In genomic region chr19:51552996-51553725, GRCh38 we compare ENCODE assay signal across 1 cellular context.
TF ChIP-seq lines count a peak whose summit lies in the region.

No MANE protein-coding gene starts in this region.

TF ChIP-seq in HepG2, 621 proteins besides CTCF, POLR2A, EP300 and RAD21 (continued from another document and continues in another):
- TF ChIP-seq, protein P1, sequence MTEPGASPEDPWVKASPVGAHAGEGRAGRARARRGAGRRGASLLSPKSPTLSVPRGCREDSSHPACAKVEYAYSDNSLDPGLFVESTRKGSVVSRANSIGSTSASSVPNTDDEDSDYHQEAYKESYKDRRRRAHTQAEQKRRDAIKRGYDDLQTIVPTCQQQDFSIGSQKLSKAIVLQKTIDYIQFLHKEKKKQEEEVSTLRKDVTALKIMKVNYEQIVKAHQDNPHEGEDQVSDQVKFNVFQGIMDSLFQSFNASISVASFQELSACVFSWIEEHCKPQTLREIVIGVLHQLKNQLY (CRISPR knock-in tag; IDR thresholded peaks at IDR 0.05), result peak; percentile 42; the same call in 1 of the 2 replicates
- TF ChIP-seq KLF6 (CRISPR knock-in tag; IDR thresholded peaks at IDR 0.05) (peak; percentile 88), FOSL2 (CRISPR knock-in tag; IDR thresholded peaks at IDR 0.05) (peak; percentile 40; the same call in 1 of the 2 replicates), TP53 (CRISPR knock-in tag; conservative IDR thresholded peaks at IDR 0.05) (peak; percentile 62; the same call in 1 of the 2 replicates), ZBTB25 (CRISPR knock-in tag; IDR thresholded peaks at IDR 0.05) (peak; percentile 70; the same call in 1 of the 2 replicates), ZNF644 (CRISPR knock-in tag; IDR thresholded peaks at IDR 0.05; ENCODE audit: low read depth) (peak; percentile 57; the same call in 1 of the 2 replicates), ZNF839 (CRISPR knock-in tag; IDR thresholded peaks at IDR 0.05; ENCODE audit: borderline replicate concordance) (no peak), HMG20B (CRISPR knock-in tag; conservative IDR thresholded peaks at IDR 0.05) (peak; percentile 45; the same call in 1 of the 2 replicates), YEATS2 (CRISPR knock-in tag; IDR thresholded peaks at IDR 0.05; ENCODE audit: borderline replicate concordance) (peak; percentile 55; the same call in 1 of the 2 replicates), ZBTB49 (CRISPR knock-in tag; IDR thresholded peaks at IDR 0.05; ENCODE audit: borderline replicate concordance) (peak; percentile 94; the same call in 1 of the 2 replicates), ZNF7 (CRISPR knock-in tag; IDR thresholded peaks at IDR 0.05) (peak; percentile 56; the same call in 1 of the 2 replicates), FOXM1 (CRISPR knock-in tag; IDR thresholded peaks at IDR 0.05) (peak; percentile 78; the same call in 1 of the 2 replicates), SP140L (CRISPR knock-in tag; IDR thresholded peaks at IDR 0.05; ENCODE audit: borderline replicate concordance) (0 out of 2 replicates have a peak, but pooled peaks have one; percentile 47), DBP (CRISPR knock-in tag; IDR thresholded peaks at IDR 0.05; ENCODE audit: not compliant biosample characterization) (peak; percentile 92), FOSL1 (CRISPR knock-in tag; IDR thresholded peaks at IDR 0.05; ENCODE audit: borderline replicate concordance) (peak; percentile 52; the same call in 1 of the 2 replicates), TSC22D2 (CRISPR knock-in tag; IDR thresholded peaks at IDR 0.05; ENCODE audit: borderline replicate concordance) (peak; percentile 91), HOXD1 (CRISPR knock-in tag; IDR thresholded peaks at IDR 0.05) (0 out of 2 replicates have a peak, but pooled peaks have one; percentile 60), ZSCAN9 (CRISPR knock-in tag; IDR thresholded peaks at IDR 0.05; ENCODE audit: borderline replicate concordance) (peak; percentile 97), BCLAF1 (IDR thresholded peaks at IDR 0.05) (no peak), ZNF296 (CRISPR knock-in tag; conservative IDR thresholded peaks at IDR 0.05) (0 out of 2 replicates have a peak, but pooled peaks have one; percentile 59), ZFP36L2 (CRISPR knock-in tag; IDR thresholded peaks at IDR 0.05) (peak; percentile 91; the same call in 1 of the 2 replicates)
- TF ChIP-seq, protein P2, sequence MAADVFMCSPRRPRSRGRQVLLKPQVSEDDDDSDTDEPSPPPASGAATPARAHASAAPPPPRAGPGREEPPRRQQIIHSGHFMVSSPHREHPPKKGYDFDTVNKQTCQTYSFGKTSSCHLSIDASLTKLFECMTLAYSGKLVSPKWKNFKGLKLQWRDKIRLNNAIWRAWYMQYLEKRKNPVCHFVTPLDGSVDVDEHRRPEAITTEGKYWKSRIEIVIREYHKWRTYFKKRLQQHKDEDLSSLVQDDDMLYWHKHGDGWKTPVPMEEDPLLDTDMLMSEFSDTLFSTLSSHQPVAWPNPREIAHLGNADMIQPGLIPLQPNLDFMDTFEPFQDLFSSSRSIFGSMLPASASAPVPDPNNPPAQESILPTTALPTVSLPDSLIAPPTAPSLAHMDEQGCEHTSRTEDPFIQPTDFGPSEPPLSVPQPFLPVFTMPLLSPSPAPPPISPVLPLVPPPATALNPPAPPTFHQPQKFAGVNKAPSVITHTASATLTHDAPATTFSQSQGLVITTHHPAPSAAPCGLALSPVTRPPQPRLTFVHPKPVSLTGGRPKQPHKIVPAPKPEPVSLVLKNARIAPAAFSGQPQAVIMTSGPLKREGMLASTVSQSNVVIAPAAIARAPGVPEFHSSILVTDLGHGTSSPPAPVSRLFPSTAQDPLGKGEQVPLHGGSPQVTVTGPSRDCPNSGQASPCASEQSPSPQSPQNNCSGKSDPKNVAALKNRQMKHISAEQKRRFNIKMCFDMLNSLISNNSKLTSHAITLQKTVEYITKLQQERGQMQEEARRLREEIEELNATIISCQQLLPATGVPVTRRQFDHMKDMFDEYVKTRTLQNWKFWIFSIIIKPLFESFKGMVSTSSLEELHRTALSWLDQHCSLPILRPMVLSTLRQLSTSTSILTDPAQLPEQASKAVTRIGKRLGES (CRISPR knock-in tag; IDR thresholded peaks at IDR 0.05; ENCODE audit: borderline replicate concordance), result peak; percentile 86
- TF ChIP-seq, protein P3, sequence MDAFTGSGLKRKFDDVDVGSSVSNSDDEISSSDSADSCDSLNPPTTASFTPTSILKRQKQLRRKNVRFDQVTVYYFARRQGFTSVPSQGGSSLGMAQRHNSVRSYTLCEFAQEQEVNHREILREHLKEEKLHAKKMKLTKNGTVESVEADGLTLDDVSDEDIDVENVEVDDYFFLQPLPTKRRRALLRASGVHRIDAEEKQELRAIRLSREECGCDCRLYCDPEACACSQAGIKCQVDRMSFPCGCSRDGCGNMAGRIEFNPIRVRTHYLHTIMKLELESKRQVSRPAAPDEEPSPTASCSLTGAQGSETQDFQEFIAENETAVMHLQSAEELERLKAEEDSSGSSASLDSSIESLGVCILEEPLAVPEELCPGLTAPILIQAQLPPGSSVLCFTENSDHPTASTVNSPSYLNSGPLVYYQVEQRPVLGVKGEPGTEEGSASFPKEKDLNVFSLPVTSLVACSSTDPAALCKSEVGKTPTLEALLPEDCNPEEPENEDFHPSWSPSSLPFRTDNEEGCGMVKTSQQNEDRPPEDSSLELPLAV (CRISPR knock-in tag; conservative IDR thresholded peaks at IDR 0.05; ENCODE audit: low read depth), result 0 out of 2 replicates have a peak, but pooled peaks have one; percentile 51
- TF ChIP-seq, protein P4, sequence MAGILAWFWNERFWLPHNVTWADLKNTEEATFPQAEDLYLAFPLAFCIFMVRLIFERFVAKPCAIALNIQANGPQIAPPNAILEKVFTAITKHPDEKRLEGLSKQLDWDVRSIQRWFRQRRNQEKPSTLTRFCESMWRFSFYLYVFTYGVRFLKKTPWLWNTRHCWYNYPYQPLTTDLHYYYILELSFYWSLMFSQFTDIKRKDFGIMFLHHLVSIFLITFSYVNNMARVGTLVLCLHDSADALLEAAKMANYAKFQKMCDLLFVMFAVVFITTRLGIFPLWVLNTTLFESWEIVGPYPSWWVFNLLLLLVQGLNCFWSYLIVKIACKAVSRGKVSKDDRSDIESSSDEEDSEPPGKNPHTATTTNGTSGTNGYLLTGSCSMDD (CRISPR knock-in tag; IDR thresholded peaks at IDR 0.05), result 0 out of 2 replicates have a peak, but pooled peaks have one; percentile 68
- TF ChIP-seq, protein P5, sequence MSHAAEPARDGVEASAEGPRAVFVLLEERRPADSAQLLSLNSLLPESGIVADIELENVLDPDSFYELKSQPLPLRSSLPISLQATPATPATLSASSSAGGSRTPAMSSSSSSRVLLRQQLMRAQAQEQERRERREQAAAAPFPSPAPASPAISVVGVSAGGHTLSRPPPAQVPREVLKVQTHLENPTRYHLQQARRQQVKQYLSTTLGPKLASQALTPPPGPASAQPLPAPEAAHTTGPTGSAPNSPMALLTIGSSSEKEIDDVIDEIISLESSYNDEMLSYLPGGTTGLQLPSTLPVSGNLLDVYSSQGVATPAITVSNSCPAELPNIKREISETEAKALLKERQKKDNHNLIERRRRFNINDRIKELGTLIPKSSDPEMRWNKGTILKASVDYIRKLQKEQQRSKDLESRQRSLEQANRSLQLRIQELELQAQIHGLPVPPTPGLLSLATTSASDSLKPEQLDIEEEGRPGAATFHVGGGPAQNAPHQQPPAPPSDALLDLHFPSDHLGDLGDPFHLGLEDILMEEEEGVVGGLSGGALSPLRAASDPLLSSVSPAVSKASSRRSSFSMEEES (CRISPR knock-in tag; IDR thresholded peaks at IDR 0.05), result peak; percentile 63
- TF ChIP-seq, protein P6, sequence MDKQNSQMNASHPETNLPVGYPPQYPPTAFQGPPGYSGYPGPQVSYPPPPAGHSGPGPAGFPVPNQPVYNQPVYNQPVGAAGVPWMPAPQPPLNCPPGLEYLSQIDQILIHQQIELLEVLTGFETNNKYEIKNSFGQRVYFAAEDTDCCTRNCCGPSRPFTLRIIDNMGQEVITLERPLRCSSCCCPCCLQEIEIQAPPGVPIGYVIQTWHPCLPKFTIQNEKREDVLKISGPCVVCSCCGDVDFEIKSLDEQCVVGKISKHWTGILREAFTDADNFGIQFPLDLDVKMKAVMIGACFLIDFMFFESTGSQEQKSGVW (CRISPR knock-in tag; IDR thresholded peaks at IDR 0.05; ENCODE audit: borderline replicate concordance), result peak; percentile 79; the same call in 1 of the 2 replicates
- TF ChIP-seq, protein P7, sequence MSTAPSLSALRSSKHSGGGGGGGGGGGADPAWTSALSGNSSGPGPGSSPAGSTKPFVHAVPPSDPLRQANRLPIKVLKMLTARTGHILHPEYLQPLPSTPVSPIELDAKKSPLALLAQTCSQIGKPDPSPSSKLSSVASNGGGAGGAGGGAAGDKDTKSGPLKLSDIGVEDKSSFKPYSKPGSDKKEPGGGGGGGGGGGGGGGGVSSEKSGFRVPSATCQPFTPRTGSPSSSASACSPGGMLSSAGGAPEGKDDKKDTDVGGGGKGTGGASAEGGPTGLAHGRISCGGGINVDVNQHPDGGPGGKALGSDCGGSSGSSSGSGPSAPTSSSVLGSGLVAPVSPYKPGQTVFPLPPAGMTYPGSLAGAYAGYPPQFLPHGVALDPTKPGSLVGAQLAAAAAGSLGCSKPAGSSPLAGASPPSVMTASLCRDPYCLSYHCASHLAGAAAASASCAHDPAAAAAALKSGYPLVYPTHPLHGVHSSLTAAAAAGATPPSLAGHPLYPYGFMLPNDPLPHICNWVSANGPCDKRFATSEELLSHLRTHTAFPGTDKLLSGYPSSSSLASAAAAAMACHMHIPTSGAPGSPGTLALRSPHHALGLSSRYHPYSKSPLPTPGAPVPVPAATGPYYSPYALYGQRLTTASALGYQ (CRISPR knock-in tag; IDR thresholded peaks at IDR 0.05), result peak; percentile 38; the same call in 1 of the 2 replicates
- TF ChIP-seq, protein P8, sequence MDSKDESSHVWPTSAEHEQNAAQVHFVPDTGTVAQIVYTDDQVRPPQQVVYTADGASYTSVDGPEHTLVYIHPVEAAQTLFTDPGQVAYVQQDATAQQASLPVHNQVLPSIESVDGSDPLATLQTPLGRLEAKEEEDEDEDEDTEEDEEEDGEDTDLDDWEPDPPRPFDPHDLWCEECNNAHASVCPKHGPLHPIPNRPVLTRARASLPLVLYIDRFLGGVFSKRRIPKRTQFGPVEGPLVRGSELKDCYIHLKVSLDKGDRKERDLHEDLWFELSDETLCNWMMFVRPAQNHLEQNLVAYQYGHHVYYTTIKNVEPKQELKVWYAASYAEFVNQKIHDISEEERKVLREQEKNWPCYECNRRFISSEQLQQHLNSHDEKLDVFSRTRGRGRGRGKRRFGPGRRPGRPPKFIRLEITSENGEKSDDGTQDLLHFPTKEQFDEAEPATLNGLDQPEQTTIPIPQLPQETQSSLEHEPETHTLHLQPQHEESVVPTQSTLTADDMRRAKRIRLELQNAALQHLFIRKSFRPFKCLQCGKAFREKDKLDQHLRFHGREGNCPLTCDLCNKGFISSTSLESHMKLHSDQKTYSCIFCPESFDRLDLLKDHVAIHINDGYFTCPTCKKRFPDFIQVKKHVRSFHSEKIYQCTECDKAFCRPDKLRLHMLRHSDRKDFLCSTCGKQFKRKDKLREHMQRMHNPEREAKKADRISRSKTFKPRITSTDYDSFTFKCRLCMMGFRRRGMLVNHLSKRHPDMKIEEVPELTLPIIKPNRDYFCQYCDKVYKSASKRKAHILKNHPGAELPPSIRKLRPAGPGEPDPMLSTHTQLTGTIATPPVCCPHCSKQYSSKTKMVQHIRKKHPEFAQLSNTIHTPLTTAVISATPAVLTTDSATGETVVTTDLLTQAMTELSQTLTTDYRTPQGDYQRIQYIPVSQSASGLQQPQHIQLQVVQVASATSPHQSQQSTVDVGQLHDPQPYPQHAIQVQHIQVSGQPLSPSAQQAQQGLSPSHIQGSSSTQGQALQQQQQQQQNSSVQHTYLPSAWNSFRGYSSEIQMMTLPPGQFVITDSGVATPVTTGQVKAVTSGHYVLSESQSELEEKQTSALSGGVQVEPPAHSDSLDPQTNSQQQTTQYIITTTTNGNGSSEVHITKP (CRISPR knock-in tag; IDR thresholded peaks at IDR 0.05; ENCODE audit: low read depth), result peak; percentile 28; the same call in 1 of the 2 replicates
